In genomic region chr15:94323076-94323475, GRCh38 we compare ENCODE assay signal across 1 cellular context.
TF ChIP-seq lines count a peak whose summit lies in the region.

No MANE protein-coding gene starts in this region.

TF ChIP-seq in HepG2, 621 proteins besides CTCF, POLR2A, EP300 and RAD21 (continued from another document):
- no peak for TF ChIP-seq IRF1 (CRISPR knock-in tag; IDR thresholded peaks at IDR 0.05; ENCODE audit: low read depth)
- TF ChIP-seq ATF5 (CRISPR knock-in tag; IDR thresholded peaks at IDR 0.05; ENCODE audit: low read depth): no peak
- TF ChIP-seq PCBP2 (optimal IDR thresholded peaks at IDR 0.05; ENCODE audit: low read depth, low read length, poor library complexity, severe bottlenecking): no peak
